ENCODE assay signal across 1 cellular context in genomic region chr12:67714648-67715047, GRCh38.
TF ChIP-seq lines count a peak whose summit lies in the region.

No MANE protein-coding gene starts in this region.

TF ChIP-seq in IMR-90, 13 proteins besides CTCF, POLR2A, EP300 and RAD21:
- TF ChIP-seq ELK1 (IDR thresholded peaks at IDR 0.05; ENCODE audit: borderline replicate concordance, low read depth, low read length) = no peak
- TF ChIP-seq SMC3 (IDR thresholded peaks at IDR 0.05; ENCODE audit: low read depth, low read length) = no peak
- TF ChIP-seq BHLHE40 (IDR thresholded peaks at IDR 0.05; ENCODE audit: low read depth, low read length) = no peak
- TF ChIP-seq USF2 (IDR thresholded peaks at IDR 0.05; ENCODE audit: low read depth, low read length) = no peak
